Comparison of ENCODE assay signal across 1 cellular context in genomic region chr9:136882109-136882946, GRCh38.
TF ChIP-seq lines count a peak whose summit lies in the region.

No MANE protein-coding gene starts in this region.

TF ChIP-seq in HepG2, 621 proteins besides CTCF, POLR2A, EP300 and RAD21 (continued from another document and continues in another):
- TF ChIP-seq HOXD1 (CRISPR knock-in tag; IDR thresholded peaks at IDR 0.05) (no peak), SALL2 (CRISPR knock-in tag; IDR thresholded peaks at IDR 0.05) (no peak), HNF4A (CRISPR knock-in tag; IDR thresholded peaks at IDR 0.05) (peak; percentile 55), ZNF34 (CRISPR knock-in tag; IDR thresholded peaks at IDR 0.05; ENCODE audit: borderline replicate concordance) (0 out of 2 replicates have a peak, but pooled peaks have one; percentile 64), ZNF33A (CRISPR knock-in tag; IDR thresholded peaks at IDR 0.05; ENCODE audit: borderline replicate concordance) (no peak), POLR2G (IDR thresholded peaks at IDR 0.05; ENCODE audit: low read depth, low read length) (peak; percentile 25; the same call in 1 of the 2 replicates), IKZF4 (CRISPR knock-in tag; IDR thresholded peaks at IDR 0.05; ENCODE audit: borderline replicate concordance, low read depth, not compliant biosample characterization) (peak; percentile 77), ZNF18 (CRISPR knock-in tag; IDR thresholded peaks at IDR 0.05; ENCODE audit: insufficient replicate concordance) (peak; percentile 79), GZF1 (CRISPR knock-in tag; IDR thresholded peaks at IDR 0.05) (no peak), ZBTB26 (CRISPR knock-in tag; IDR thresholded peaks at IDR 0.05; ENCODE audit: borderline replicate concordance) (no peak; the same call in 1 of the 2 replicates), ZNF678 (CRISPR knock-in tag; IDR thresholded peaks at IDR 0.05) (no peak; the same call in 1 of the 2 replicates), ZNF567 (CRISPR knock-in tag; IDR thresholded peaks at IDR 0.05; ENCODE audit: borderline replicate concordance) (no peak), PHF8 (CRISPR knock-in tag; IDR thresholded peaks at IDR 0.05) (peak; percentile 54), KDM5B (CRISPR knock-in tag; IDR thresholded peaks at IDR 0.05; ENCODE audit: borderline replicate concordance) (peak; percentile 51; the same call in 1 of the 2 replicates), ZBTB2 (CRISPR knock-in tag; IDR thresholded peaks at IDR 0.05; ENCODE audit: low read depth) (no peak), ATRX (CRISPR knock-in tag; IDR thresholded peaks at IDR 0.05; ENCODE audit: borderline replicate concordance) (no peak), ZNF713 (CRISPR knock-in tag; IDR thresholded peaks at IDR 0.05) (no peak), SP140L (CRISPR knock-in tag; IDR thresholded peaks at IDR 0.05; ENCODE audit: borderline replicate concordance) (no peak), ATF7 (IDR thresholded peaks at IDR 0.05) (no peak; the same call in 1 of the 2 replicates), ATF7 (CRISPR knock-in tag; IDR thresholded peaks at IDR 0.05) (peak; percentile 81; the same call in 1 of the 2 replicates), ZBTB43 (CRISPR knock-in tag; conservative IDR thresholded peaks at IDR 0.05) (no peak), ATF7-NPFF (CRISPR knock-in tag; IDR thresholded peaks at IDR 0.05; ENCODE audit: low read depth) (no peak; the same call in 1 of the 2 replicates), PHF21A (CRISPR knock-in tag; IDR thresholded peaks at IDR 0.05) (peak; percentile 96), THAP9 (CRISPR knock-in tag; IDR thresholded peaks at IDR 0.05; ENCODE audit: borderline replicate concordance) (peak; percentile 49; the same call in 1 of the 2 replicates), ZNF772 (CRISPR knock-in tag; IDR thresholded peaks at IDR 0.05) (peak; percentile 34; the same call in 1 of the 2 replicates), KLF12 (CRISPR knock-in tag; IDR thresholded peaks at IDR 0.05; ENCODE audit: borderline replicate concordance) (0 out of 2 replicates have a peak, but pooled peaks have one; percentile 23), ZKSCAN5 (CRISPR knock-in tag; IDR thresholded peaks at IDR 0.05) (no peak), ZNF704 (CRISPR knock-in tag; IDR thresholded peaks at IDR 0.05; ENCODE audit: borderline replicate concordance) (no peak), TFE3 (CRISPR knock-in tag; IDR thresholded peaks at IDR 0.05) (peak; percentile 65), PCBP1 (IDR thresholded peaks at IDR 0.05; ENCODE audit: borderline replicate concordance, low read depth, low read length) (no peak), ZNF607 (CRISPR knock-in tag; IDR thresholded peaks at IDR 0.05; ENCODE audit: borderline replicate concordance) (no peak), FOXP1 (IDR thresholded peaks at IDR 0.05) (no peak), FOXP1 (CRISPR knock-in tag; IDR thresholded peaks at IDR 0.05) (peak; percentile 73), ZMYM3 (CRISPR knock-in tag; IDR thresholded peaks at IDR 0.05) (peak; percentile 68; the same call in 1 of the 2 replicates), ZNF337 (CRISPR knock-in tag; IDR thresholded peaks at IDR 0.05; ENCODE audit: borderline replicate concordance, low read depth) (peak; percentile 83; the same call in 1 of the 2 replicates), NFKB2 (CRISPR knock-in tag; IDR thresholded peaks at IDR 0.05; ENCODE audit: borderline replicate concordance) (no peak), ONECUT2 (CRISPR knock-in tag; IDR thresholded peaks at IDR 0.05) (peak; percentile 95), NFIB (CRISPR knock-in tag; IDR thresholded peaks at IDR 0.05; ENCODE audit: borderline replicate concordance) (no peak), MATR3 (CRISPR knock-in tag; IDR thresholded peaks at IDR 0.05) (no peak), RBAK (CRISPR knock-in tag; IDR thresholded peaks at IDR 0.05) (no peak), IKZF1 (IDR thresholded peaks at IDR 0.05) (no peak), TSC22D2 (CRISPR knock-in tag; IDR thresholded peaks at IDR 0.05; ENCODE audit: borderline replicate concordance) (peak; percentile 60; the same call in 1 of the 2 replicates), E2F2 (CRISPR knock-in tag; IDR thresholded peaks at IDR 0.05; ENCODE audit: borderline replicate concordance) (no peak), MAFG (CRISPR knock-in tag; IDR thresholded peaks at IDR 0.05) (no peak), ZNF264 (CRISPR knock-in tag; IDR thresholded peaks at IDR 0.05) (no peak), KLF11 (CRISPR knock-in tag; IDR thresholded peaks at IDR 0.05) (peak; percentile 50; the same call in 1 of the 2 replicates), JUN (CRISPR knock-in tag; IDR thresholded peaks at IDR 0.05) (peak; percentile 93), CEBPB (IDR thresholded peaks at IDR 0.05; ENCODE audit: borderline replicate concordance, low read depth, low read length) (peak; percentile 92), ZNF720 (CRISPR knock-in tag; IDR thresholded peaks at IDR 0.05) (no peak), SMARCC2 (IDR thresholded peaks at IDR 0.05) (no peak), ZNF460 (CRISPR knock-in tag; IDR thresholded peaks at IDR 0.05; ENCODE audit: borderline replicate concordance) (peak; percentile 43; the same call in 1 of the 2 replicates), ZNF652 (CRISPR knock-in tag; IDR thresholded peaks at IDR 0.05; ENCODE audit: borderline replicate concordance, low read depth) (no peak), NFRKB (IDR thresholded peaks at IDR 0.05) (no peak), ZNF775 (CRISPR knock-in tag; IDR thresholded peaks at IDR 0.05; ENCODE audit: borderline replicate concordance) (no peak)
- TF ChIP-seq, protein P1, sequence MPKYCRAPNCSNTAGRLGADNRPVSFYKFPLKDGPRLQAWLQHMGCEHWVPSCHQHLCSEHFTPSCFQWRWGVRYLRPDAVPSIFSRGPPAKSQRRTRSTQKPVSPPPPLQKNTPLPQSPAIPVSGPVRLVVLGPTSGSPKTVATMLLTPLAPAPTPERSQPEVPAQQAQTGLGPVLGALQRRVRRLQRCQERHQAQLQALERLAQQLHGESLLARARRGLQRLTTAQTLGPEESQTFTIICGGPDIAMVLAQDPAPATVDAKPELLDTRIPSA (CRISPR knock-in tag; IDR thresholded peaks at IDR 0.05; ENCODE audit: borderline replicate concordance) = no peak; the same call in 1 of the 2 replicates
- TF ChIP-seq, protein P2, sequence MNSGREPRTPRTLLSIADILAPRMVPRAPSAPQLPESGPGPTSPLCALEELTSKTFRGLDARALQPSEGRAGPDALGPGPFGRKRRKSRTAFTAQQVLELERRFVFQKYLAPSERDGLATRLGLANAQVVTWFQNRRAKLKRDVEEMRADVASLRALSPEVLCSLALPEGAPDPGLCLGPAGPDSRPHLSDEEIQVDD (CRISPR knock-in tag; IDR thresholded peaks at IDR 0.05; ENCODE audit: borderline replicate concordance) = no peak
- TF ChIP-seq, protein P3, sequence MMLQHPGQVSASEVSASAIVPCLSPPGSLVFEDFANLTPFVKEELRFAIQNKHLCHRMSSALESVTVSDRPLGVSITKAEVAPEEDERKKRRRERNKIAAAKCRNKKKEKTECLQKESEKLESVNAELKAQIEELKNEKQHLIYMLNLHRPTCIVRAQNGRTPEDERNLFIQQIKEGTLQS (CRISPR knock-in tag; IDR thresholded peaks at IDR 0.05) = peak; percentile 93
